ENCODE assay signal across 2 cellular contexts in genomic region chr6:137820952-137821351, GRCh38.
A peak's percentile ranks its signal among the peaks of the same experiment; 100 is the strongest.
TF ChIP-seq lines count a peak whose summit lies in the region.

No MANE protein-coding gene starts in this region.

TF ChIP-seq in liver, 16 proteins besides CTCF, POLR2A, EP300 and RAD21 (continued from another document):
- no peak for TF ChIP-seq REST (IDR thresholded peaks at IDR 0.05)
- TF ChIP-seq SP1 (IDR thresholded peaks at IDR 0.05), result no peak
- no peak for TF ChIP-seq FOXA2 (IDR thresholded peaks at IDR 0.05)
- no peak for TF ChIP-seq EGR1 (IDR thresholded peaks at IDR 0.05; ENCODE audit: low read depth in 2 of 2)
- TF ChIP-seq NR2F2 (IDR thresholded peaks at IDR 0.05), result peak; percentile 57
- TF ChIP-seq RXRA (IDR thresholded peaks at IDR 0.05), result peak in 1 of 2 donors; percentile 9
- TF ChIP-seq TAF1 (conservative IDR thresholded peaks at IDR 0.05), result no peak
- TF ChIP-seq JUND (IDR thresholded peaks at IDR 0.05), result no peak

TF ChIP-seq in HepG2, 621 proteins besides CTCF, POLR2A, EP300 and RAD21 (continued from another document):
- TF ChIP-seq RNF219 (CRISPR knock-in tag; IDR thresholded peaks at IDR 0.05), result no peak
- no peak for TF ChIP-seq PAWR (CRISPR knock-in tag; IDR thresholded peaks at IDR 0.05; ENCODE audit: borderline replicate concordance)
- no peak for TF ChIP-seq ZNF12 (CRISPR knock-in tag; IDR thresholded peaks at IDR 0.05)
- TF ChIP-seq HES4 (CRISPR knock-in tag; IDR thresholded peaks at IDR 0.05; ENCODE audit: borderline replicate concordance), result no peak
- no peak for TF ChIP-seq ZNF724P (CRISPR knock-in tag; IDR thresholded peaks at IDR 0.05; ENCODE audit: borderline replicate concordance)
- TF ChIP-seq, protein P1, sequence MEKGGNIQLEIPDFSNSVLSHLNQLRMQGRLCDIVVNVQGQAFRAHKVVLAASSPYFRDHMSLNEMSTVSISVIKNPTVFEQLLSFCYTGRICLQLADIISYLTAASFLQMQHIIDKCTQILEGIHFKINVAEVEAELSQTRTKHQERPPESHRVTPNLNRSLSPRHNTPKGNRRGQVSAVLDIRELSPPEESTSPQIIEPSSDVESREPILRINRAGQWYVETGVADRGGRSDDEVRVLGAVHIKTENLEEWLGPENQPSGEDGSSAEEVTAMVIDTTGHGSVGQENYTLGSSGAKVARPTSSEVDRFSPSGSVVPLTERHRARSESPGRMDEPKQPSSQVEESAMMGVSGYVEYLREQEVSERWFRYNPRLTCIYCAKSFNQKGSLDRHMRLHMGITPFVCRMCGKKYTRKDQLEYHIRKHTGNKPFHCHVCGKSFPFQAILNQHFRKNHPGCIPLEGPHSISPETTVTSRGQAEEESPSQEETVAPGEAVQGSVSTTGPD (CRISPR knock-in tag; IDR thresholded peaks at IDR 0.05), result no peak
- TF ChIP-seq MXI1 (IDR thresholded peaks at IDR 0.05; ENCODE audit: borderline replicate concordance, low read depth, low read length), result no peak
- TF ChIP-seq ZNF552 (CRISPR knock-in tag; IDR thresholded peaks at IDR 0.05; ENCODE audit: borderline replicate concordance), result no peak
- no peak for TF ChIP-seq RORA (CRISPR knock-in tag; IDR thresholded peaks at IDR 0.05)
- TF ChIP-seq KDM5B (CRISPR knock-in tag; IDR thresholded peaks at IDR 0.05; ENCODE audit: borderline replicate concordance), result no peak
- TF ChIP-seq ZSCAN12 (CRISPR knock-in tag; IDR thresholded peaks at IDR 0.05), result no peak
- no peak for TF ChIP-seq ZNF501 (CRISPR knock-in tag; IDR thresholded peaks at IDR 0.05)
